Comparison of ENCODE assay signal across 17 cellular contexts in the genomic region with DNA sequence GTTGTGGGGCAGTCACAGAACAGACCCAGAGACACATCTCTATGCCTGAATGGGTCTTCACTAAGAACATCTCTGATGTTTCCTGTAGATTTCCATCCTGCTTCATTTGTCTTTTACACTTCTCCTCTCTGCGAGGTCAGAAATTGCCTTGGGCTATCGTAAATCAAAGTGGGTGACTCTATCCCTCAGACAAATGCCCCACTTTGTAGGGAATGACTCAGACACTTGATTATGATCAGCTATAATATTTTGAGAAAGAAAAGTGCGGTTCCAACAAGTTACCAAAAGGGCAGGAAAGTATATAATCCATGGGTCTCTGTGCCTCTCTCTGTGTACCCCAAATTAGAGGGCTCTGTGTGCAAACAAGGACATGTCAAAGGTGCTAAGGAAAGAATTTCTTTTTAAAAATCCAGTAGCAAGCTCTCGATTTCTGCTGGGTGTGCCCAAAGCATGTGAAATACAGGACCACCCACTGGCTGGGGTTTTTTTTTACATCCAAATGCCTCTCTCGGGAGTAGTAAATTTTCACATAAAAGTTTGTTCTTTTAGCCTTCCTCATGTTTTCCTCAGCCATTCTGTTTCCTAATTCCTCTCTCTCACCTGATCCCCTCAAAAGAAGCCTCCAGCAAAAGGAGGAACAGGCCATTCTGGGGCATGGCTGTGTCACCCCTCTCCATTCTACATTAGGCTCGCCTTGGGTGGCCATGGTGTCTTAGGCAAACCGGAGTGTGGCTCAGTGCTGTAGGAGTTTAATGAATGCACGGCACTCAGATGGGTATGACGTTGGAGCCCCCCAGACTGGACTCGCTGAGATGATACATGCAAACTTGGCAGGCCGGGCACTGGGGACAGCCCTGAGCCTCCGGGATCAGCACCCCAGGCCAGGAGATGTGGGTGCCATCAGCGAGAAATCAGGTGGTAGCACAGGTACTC. TPM values are rescaled to one million over a fixed set of nuclear protein-coding genes. Genes with fewer than 3 reads are reported as not detected.
A peak's percentile ranks its signal among the peaks of the same experiment; 100 is the strongest.
DNase-seq lines count a peak whose midpoint lies in the region; ATAC-seq and TF ChIP-seq lines count a peak whose summit lies in the region.
"Had no signal": no experiment of that assay in that cellular context is flagged by ENCODE, and none has a peak within 500 bp of the region (broad histone marks: within the 10 kb centered on the region; RNA-seq: fewer than 3 reads in every experiment).

No MANE protein-coding gene starts in this region.

- H3K18ac ChIP-seq in neuronal stem cell (ENCODE audit: low read length), result peak overlapping the region; percentile 73

- no peak overlapping the region for H4K91ac ChIP-seq in neuronal stem cell (ENCODE audit: low read depth, low read length, poor library complexity)

- H3K9ac ChIP-seq in adipocyte (ENCODE audit: low read length) (no peak overlapping the region), neuronal stem cell (ENCODE audit: low read depth, low read length, poor library complexity) (peak overlapping the region; percentile 35)

- H2BK120ac ChIP-seq in neuronal stem cell (ENCODE audit: low read depth, low read length), result no peak overlapping the region

- peak; percentile 39; the same call in 1 of the 2 replicates for TF ChIP-seq CTCF in HFFc6 (IDR thresholded peaks at IDR 0.05)

- H3K9me3 Mint-ChIP-seq in HFFc6, result no peaks in the 10 kb centered on the region
- H3K9me3 Mint-ChIP-seq: activated naive CD8-positive, alpha-beta T cell treated with anti-CD3 and anti-CD28 coated beads for 36 hours; stimulated activated memory B cell treated with anti-CD40 and anti-IgM and Interleukin-4, amounts not matched to agents 10 μg/mL and 1 μg/mL and 100 μg/mL, for 72 hours had no signal

- H3K14ac ChIP-seq in neuronal stem cell (ENCODE audit: low read length), result no peak overlapping the region

- H3K79me1 ChIP-seq in neuronal stem cell (ENCODE audit: low read depth, low read length), result no peaks in the 10 kb centered on the region

- H3K27me3 Mint-ChIP-seq in HFFc6 (ENCODE audit: insufficient read depth), result peaks cover 8% of the 10 kb centered on the region
- H3K27me3 Mint-ChIP-seq: activated naive CD8-positive, alpha-beta T cell treated with anti-CD3 and anti-CD28 coated beads for 36 hours; stimulated activated memory B cell treated with anti-CD40 and anti-IgM and Interleukin-4, amounts not matched to agents 10 μg/mL and 1 μg/mL and 100 μg/mL, for 72 hours had no signal

- ATAC-seq in HG03175 (IDR thresholded peaks at IDR 0.05; ENCODE audit: unreplicated experiment) (no peak), HG02885 (IDR thresholded peaks at IDR 0.05; ENCODE audit: poor library complexity, unreplicated experiment) (no peak)
- ATAC-seq: activated CD8-positive, alpha-beta T cell treated with anti-CD3 and anti-CD28 coated beads, Interleukin-2, amount 10 ng/mL, durations not matched to agents 7 days and 5 days; stimulated activated memory B cell treated with anti-CD40 and anti-IgM and Interleukin-4, amounts not matched to agents 10 μg/mL and 1 μg/mL and 100 μg/mL, for 72 hours had no signal

- H3K4me1 Mint-ChIP-seq in HFFc6 (ENCODE audit: low read depth), result peaks cover 56% of the 10 kb centered on the region

- no peak overlapping the region for H3K4me3 ChIP-seq in adipocyte (ENCODE audit: low read length)
- no peak overlapping the region for H3K4me3 ChIP-seq in neuronal stem cell (ENCODE audit: low read length in 2 of 2)
- H3K4me3 ChIP-seq: esophagus squamous epithelium had no signal

- H4K8ac ChIP-seq in neuronal stem cell (ENCODE audit: low read depth, low read length), result no peak overlapping the region

- H3K27ac ChIP-seq in neuronal stem cell (replicated peaks; ENCODE audit: low read length), result no peak overlapping the region
- H3K27ac ChIP-seq: C4-2B had no signal

- H2BK5ac ChIP-seq in neuronal stem cell (ENCODE audit: low read length), result no peak overlapping the region

- H3K4me3 Mint-ChIP-seq in HFFc6, result peak overlapping the region; percentile 54
- H3K4me3 Mint-ChIP-seq: activated CD8-positive, alpha-beta T cell treated with anti-CD3 and anti-CD28 coated beads, Interleukin-2, amount 10 ng/mL, durations not matched to agents 7 days and 5 days; activated naive CD8-positive, alpha-beta T cell treated with anti-CD3 and anti-CD28 coated beads for 36 hours; stimulated activated memory B cell treated with anti-CD40 and anti-IgM and Interleukin-4, amounts not matched to agents 10 μg/mL and 1 μg/mL and 100 μg/mL, for 72 hours had no signal

- H3K4me1 ChIP-seq in adipocyte (ENCODE audit: control insufficient read depth, insufficient read depth, low read length) (peaks cover 42% of the 10 kb centered on the region), neuronal stem cell (ENCODE audit: control insufficient read depth in 2 of 2, insufficient read depth in 1 of 2, low read depth in 1 of 2, low read length in 2 of 2) (peaks cover 0 to 7% of the 10 kb centered on the region in 2 donors)

- H3K4ac ChIP-seq in neuronal stem cell (ENCODE audit: low read length), result no peak overlapping the region

- no peak overlapping the region for H2BK15ac ChIP-seq in neuronal stem cell (ENCODE audit: low read length)

- H3K9me3 ChIP-seq in adipocyte (ENCODE audit: control insufficient read depth, low read length), result no peaks in the 10 kb centered on the region
- H3K9me3 ChIP-seq in neuronal stem cell (replicated peaks in 1 of 2; ENCODE audit: control insufficient read depth in 2 of 2, insufficient read depth in 1 of 2, low read depth in 1 of 2, low read length in 2 of 2), result no peaks in the 10 kb centered on the region
- H3K9me3 ChIP-seq: esophagus squamous epithelium had no signal

- peak; percentile 67 for DNase-seq in Daoy (ENCODE audit: low read depth)
- peak; percentile 90 for DNase-seq in HFFc6
- peak; percentile 45 for DNase-seq in adipocyte (ENCODE audit: low read depth)
- no peak for DNase-seq in neuronal stem cell (ENCODE audit: low spot score)
- no peak for DNase-seq in NCI-H2227 treated with DMSO at 0.1 percent for 48 hours (lab: John Stamatoyannopoulos, UW)
- no peak for DNase-seq in inferior parietal cortex (ENCODE audit: extremely low spot score)
- DNase-seq: activated CD8-positive, alpha-beta T cell treated with anti-CD3 and anti-CD28 coated beads, Interleukin-2, amount 10 ng/mL, durations not matched to agents 7 days and 5 days; activated naive CD8-positive, alpha-beta T cell treated with anti-CD3 and anti-CD28 coated beads for 36 hours; esophagus squamous epithelium; NCI-H2081; T-helper 9 cell had no signal

- no peaks in the 10 kb centered on the region for H3K36me3 ChIP-seq in adipocyte (ENCODE audit: control insufficient read depth, insufficient read depth, low read length, severe bottlenecking)
- H3K36me3 ChIP-seq in neuronal stem cell (replicated peaks in 1 of 2; ENCODE audit: control insufficient read depth in 2 of 2, insufficient read depth in 2 of 2, low read length in 2 of 2), result no peaks in the 10 kb centered on the region
- H3K36me3 ChIP-seq: esophagus squamous epithelium had no signal

- no peak overlapping the region for H3K4me2 ChIP-seq in neuronal stem cell (ENCODE audit: insufficient read depth, low read length, poor library complexity, severe bottlenecking)

- H3K23ac ChIP-seq in neuronal stem cell (ENCODE audit: low read depth, low read length, poor library complexity), result no peak overlapping the region

- no peak overlapping the region for H2BK12ac ChIP-seq in neuronal stem cell (ENCODE audit: low read length)

- no peak overlapping the region for H2AFZ ChIP-seq in neuronal stem cell (ENCODE audit: low read length)

- peaks cover 13% of the 10 kb centered on the region for H3K27me3 ChIP-seq in adipocyte (replicated peaks; ENCODE audit: control insufficient read depth, insufficient read depth, low read length)
- peaks cover 0 to 19% (median 0%) of the 10 kb centered on the region in 3 experiments for H3K27me3 ChIP-seq in neuronal stem cell (ENCODE audit: control insufficient read depth in 3 of 3, insufficient read depth in 3 of 3, low read depth in 1 of 3, low read length in 3 of 3)

- H2AK5ac ChIP-seq in neuronal stem cell (ENCODE audit: low read depth, low read length), result no peak overlapping the region

- no peaks in the 10 kb centered on the region for H3K36me3 Mint-ChIP-seq in HFFc6 (ENCODE audit: low read depth)
- H3K36me3 Mint-ChIP-seq: activated naive CD8-positive, alpha-beta T cell treated with anti-CD3 and anti-CD28 coated beads for 36 hours; stimulated activated memory B cell treated with anti-CD40 and anti-IgM and Interleukin-4, amounts not matched to agents 10 μg/mL and 1 μg/mL and 100 μg/mL, for 72 hours had no signal

- no CpG with 5 or more reads among the region's 13 CpGs for WGBS in neuronal stem cell (ENCODE audit: extremely low coverage in 2 of 2, insufficient read length in 2 of 2, insufficient replicate concordance in 1 of 2), 2 donors

- H3K27ac Mint-ChIP-seq in HFFc6, result peak overlapping the region; percentile 32
- H3K27ac Mint-ChIP-seq: activated CD8-positive, alpha-beta T cell treated with anti-CD3 and anti-CD28 coated beads, Interleukin-2, amount 10 ng/mL, durations not matched to agents 7 days and 5 days; activated naive CD8-positive, alpha-beta T cell treated with anti-CD3 and anti-CD28 coated beads for 36 hours; progenitor cell of endocrine pancreas; stimulated activated memory B cell treated with anti-CD40 and anti-IgM and Interleukin-4, amounts not matched to agents 10 μg/mL and 1 μg/mL and 100 μg/mL, for 72 hours had no signal

RNA-seq across cellular contexts. Expression of a gene that starts 6.3 kb away (rescaled TPM):
- not detected in 2 replicates for total RNA-seq in Daoy (2014; rRNA removed; shearing (Covaris generic))
- not detected for total RNA-seq in HFFc6 (2021; fragmentation: NEBNext Ultra II Directional; extraction: Animal tissue kit (Norgen Biotek cat#: 25700))
- not detected for polyA plus RNA-seq in neuronal stem cell (2013, experiment 1 of 2)
- not detected for polyA plus RNA-seq in neuronal stem cell (2013, experiment 2 of 2)
- total RNA-seq: activated CD8-positive, alpha-beta T cell treated with anti-CD3 and anti-CD28 coated beads, Interleukin-2, amount 10 ng/mL, durations not matched to agents 7 days and 5 days; activated naive CD8-positive, alpha-beta T cell treated with anti-CD3 and anti-CD28 coated beads for 36 hours; esophagus squamous epithelium; mononuclear cell; progenitor cell of endocrine pancreas had no signal

RNA-seq across cellular contexts. Expression of a gene that starts 20.3 kb away (rescaled TPM):
- 0.45 TPM in 1 of 2 replicates, not detected in the other for total RNA-seq in Daoy (2014; rRNA removed; shearing (Covaris generic))
- total RNA-seq in HFFc6 (2021; fragmentation: NEBNext Ultra II Directional; extraction: Animal tissue kit (Norgen Biotek cat#: 25700)), result 1 to 10 TPM in 1 of 6 experiments, under 1 TPM in 5; 0.55 to 1.3 (median 0.66) TPM
- polyA plus RNA-seq in neuronal stem cell (2013, experiment 1 of 2), result 0.08 TPM
- 0.11 TPM for polyA plus RNA-seq in neuronal stem cell (2013, experiment 2 of 2)
- total RNA-seq: mononuclear cell had no signal

Comparison
In these comparisons a context has a peak if more than half of its experiments do, and no peak if none do; other contexts are left out.
1. DNase-seq: peak in Daoy (single experiment), HFFc6 (single experiment) and adipocyte (single experiment); none in neuronal stem cell (single experiment), NCI-H2227 treated with DMSO at 0.1 percent for 48 hours (single experiment) and inferior parietal cortex (single experiment).